22 cellular contexts compared by ENCODE assay signal in genomic region chrX:7689791-7690412, GRCh38.
DNase-seq lines count a peak whose midpoint lies in the region; ATAC-seq, FAIRE-seq and TF ChIP-seq lines count a peak whose summit lies in the region.
"Had no signal": no experiment of that assay in that cellular context is flagged by ENCODE, and none has a peak within 500 bp of the region (broad histone marks: within the 10 kb centered on the region; RNA-seq: fewer than 3 reads in every experiment).

No MANE protein-coding gene starts in this region.

- peaks cover 15 to 38% of the 10 kb centered on the region in 2 experiments for H3K4me1 Mint-ChIP-seq in H9
- no peaks in the 10 kb centered on the region for H3K4me1 Mint-ChIP-seq in activated T-cell treated with anti-CD3 and anti-CD28 coated beads, Interleukin-2, amount 50 U/mL, for 24 hours (ENCODE audit: low read depth)
- H3K4me1 Mint-ChIP-seq: activated CD4-positive, alpha-beta T cell treated with anti-CD3 and anti-CD28 coated beads, Interleukin-2, amount 10 ng/mL, durations not matched to agents 7 days and 5 days; natural killer cell had no signal

- no peaks in the 10 kb centered on the region; a peak in 1 of 5 replicates for H3K9me3 Mint-ChIP-seq in H9
- no peaks in the 10 kb centered on the region for H3K9me3 Mint-ChIP-seq in activated T-cell treated with anti-CD3 and anti-CD28 coated beads, Interleukin-2, amount 50 U/mL, for 24 hours
- H3K9me3 Mint-ChIP-seq: activated CD4-positive, alpha-beta T cell treated with anti-CD3 and anti-CD28 coated beads, Interleukin-2, amount 10 ng/mL, durations not matched to agents 7 days and 5 days had no signal

- H3K4me1 ChIP-seq in DND-41 (ENCODE audit: insufficient read depth, low read length) (peaks cover 22% of the 10 kb centered on the region), MM.1S (ENCODE audit: low read length) (no peaks in the 10 kb centered on the region), H9 (ENCODE audit: insufficient read depth, low read length) (no peaks in the 10 kb centered on the region; the same call in 1 of the 2 replicates)
- H3K4me1 ChIP-seq: adrenal gland, tibial artery had no signal

- H3K27me3 Mint-ChIP-seq in H9 (ENCODE audit: low read depth), result no peaks in the 10 kb centered on the region; the same call in 1 of the 2 replicates
- H3K27me3 Mint-ChIP-seq in activated T-cell treated with anti-CD3 and anti-CD28 coated beads, Interleukin-2, amount 50 U/mL, for 24 hours, result no peaks in the 10 kb centered on the region
- H3K27me3 Mint-ChIP-seq: activated CD4-positive, alpha-beta T cell treated with anti-CD3 and anti-CD28 coated beads, Interleukin-2, amount 10 ng/mL, durations not matched to agents 7 days and 5 days had no signal

- H3K27me3 ChIP-seq in DND-41 (ENCODE audit: insufficient read depth, low read length, poor library complexity), result no peaks in the 10 kb centered on the region
- H3K27me3 ChIP-seq in MM.1S (replicated peaks; ENCODE audit: insufficient read depth, low read length), result no peaks in the 10 kb centered on the region
- no peaks in the 10 kb centered on the region for H3K27me3 ChIP-seq in H9 (ENCODE audit: insufficient read depth, low read length)
- H3K27me3 ChIP-seq: adrenal gland, ovary, tibial artery had no signal

- H4K5ac ChIP-seq in H9 (ENCODE audit: insufficient read length, low read depth, low read length), result no peak overlapping the region

- no peaks in the 10 kb centered on the region for H3K9me3 ChIP-seq in DND-41 (ENCODE audit: insufficient read depth, low read length, severe bottlenecking)
- no peaks in the 10 kb centered on the region for H3K9me3 ChIP-seq in MM.1S (replicated peaks; ENCODE audit: insufficient read depth, low read length)
- no peaks in the 10 kb centered on the region for H3K9me3 ChIP-seq in H9 (ENCODE audit: control insufficient read depth, low read depth, low read length)
- H3K9me3 ChIP-seq: adrenal gland, ovary, tibial artery had no signal

- no peak for DNase-seq in DND-41
- peak; percentile 28 for DNase-seq in MM.1S
- peak; percentile 15 for DNase-seq in NCI-H526 treated with DMSO at 0.1 percent for 48 hours (lab: John Stamatoyannopoulos, UW)
- DNase-seq in H9, result no peak
- DNase-seq in NOMO-1 (lab: John Stamatoyannopoulos, UW; ENCODE audit: unreplicated experiment in 2 of 2), result no peak
- no peak for DNase-seq in activated T-cell treated with anti-CD3 and anti-CD28 coated beads, Interleukin-2, amount 50 U/mL, for 24 hours
- DNase-seq: activated CD4-positive, alpha-beta T cell treated with anti-CD3 and anti-CD28 coated beads, Interleukin-2, amount 10 ng/mL, durations not matched to agents 7 days and 5 days; activated CD8-positive, alpha-beta memory T cell treated with anti-CD3 and anti-CD28 coated beads, Interleukin-2, amount 50 U/mL, for 4 hours; activated gamma-delta T cell; adrenal gland; AML-193; caudate nucleus; H7; mesendoderm; natural killer cell; NCI-H2171; ovary; stimulated activated naive CD4-positive, alpha-beta T cell; tibial artery had no signal

- H3K4me3 ChIP-seq in DND-41 (ENCODE audit: low read depth in 1 of 2, low read length in 2 of 2), result no peak overlapping the region
- no peak overlapping the region for H3K4me3 ChIP-seq in MM.1S (ENCODE audit: low read length)
- H3K4me3 ChIP-seq: adrenal gland, ovary, tibial artery had no signal

- no peak overlapping the region for H2AFZ ChIP-seq in DND-41 (ENCODE audit: low read depth, low read length)
- no peak overlapping the region for H2AFZ ChIP-seq in MM.1S (ENCODE audit: low read length)
- no peak overlapping the region for H2AFZ ChIP-seq in H9 (ENCODE audit: low read length)

- no peak overlapping the region for H3K4ac ChIP-seq in H9 (ENCODE audit: low read depth, low read length)

- H2BK120ac ChIP-seq in H9 (ENCODE audit: low read depth, low read length, poor library complexity, severe bottlenecking), result no peak overlapping the region

- no peaks in the 10 kb centered on the region for H3K36me3 ChIP-seq in DND-41 (ENCODE audit: insufficient read depth, low read length)
- no peaks in the 10 kb centered on the region for H3K36me3 ChIP-seq in MM.1S (replicated peaks; ENCODE audit: insufficient read depth, low read length)
- H3K36me3 ChIP-seq: adrenal gland, ovary, tibial artery had no signal

- H3K79me2 ChIP-seq in DND-41 (ENCODE audit: insufficient read depth, low read length) (no peaks in the 10 kb centered on the region), MM.1S (ENCODE audit: low read length) (no peaks in the 10 kb centered on the region), H9 (ENCODE audit: insufficient read depth, low read length) (no peaks in the 10 kb centered on the region)

- H4K91ac ChIP-seq in H9 (ENCODE audit: insufficient read length, low read depth, low read length), result no peak overlapping the region

- H3K4me3 Mint-ChIP-seq in H9, result no peak overlapping the region
- H3K4me3 Mint-ChIP-seq in activated T-cell treated with anti-CD3 and anti-CD28 coated beads, Interleukin-2, amount 50 U/mL, for 24 hours, result no peak overlapping the region
- H3K4me3 Mint-ChIP-seq: activated CD4-positive, alpha-beta T cell treated with anti-CD3 and anti-CD28 coated beads, Interleukin-2, amount 10 ng/mL, durations not matched to agents 7 days and 5 days; natural killer cell had no signal

- no peak overlapping the region for H3K56ac ChIP-seq in H9 (ENCODE audit: insufficient read length, low read depth, low read length)

- peak overlapping the region; percentile 22; the same call in 1 of the 2 replicates for H3K4me2 ChIP-seq in DND-41 (ENCODE audit: insufficient read depth, low read length)
- no peak overlapping the region for H3K4me2 ChIP-seq in MM.1S (ENCODE audit: low read depth, low read length)
- no peak overlapping the region for H3K4me2 ChIP-seq in H9 (ENCODE audit: insufficient read depth, insufficient read length, low read length)

- no peak overlapping the region for H3K9ac ChIP-seq in DND-41 (ENCODE audit: low read depth, low read length)
- no peak overlapping the region for H3K9ac ChIP-seq in MM.1S (ENCODE audit: low read length)
- no peak overlapping the region for H3K9ac ChIP-seq in H9 (ENCODE audit: extremely low read depth, insufficient read length, low read length)

- peak; percentile 78 for FAIRE-seq in colon (lab: Jason Lieb, UNC)

- TF ChIP-seq CTCF in DND-41 (IDR thresholded peaks at IDR 0.05; ENCODE audit: borderline replicate concordance, extremely low read depth, low read length, poor library complexity, severe bottlenecking) (no peak), MM.1S (IDR thresholded peaks at IDR 0.05; ENCODE audit: low read length) (no peak), H9 (conservative IDR thresholded peaks at IDR 0.05) (no peak)

- H3K18ac ChIP-seq in H9 (ENCODE audit: insufficient read length, low read depth, low read length), result no peak overlapping the region

- no peak overlapping the region for H3K23ac ChIP-seq in H9 (ENCODE audit: insufficient read length, low read depth, low read length)

- H3T11ph ChIP-seq in H9 (ENCODE audit: low read length), result no peak overlapping the region

- H4K8ac ChIP-seq in H9 (replicated peaks; ENCODE audit: insufficient read length, low read depth, low read length), result no peak overlapping the region

- H3K27ac ChIP-seq in DND-41 (ENCODE audit: low read length), result no peak overlapping the region; the same call in 1 of the 2 replicates
- H3K27ac ChIP-seq in MM.1S (ENCODE audit: low read length), result no peak overlapping the region; the same call in 1 of the 2 replicates
- no peak overlapping the region for H3K27ac ChIP-seq in H9 (ENCODE audit: insufficient read length, low read depth, low read length)
- H3K27ac ChIP-seq: adrenal gland, ovary, tibial artery had no signal

- H2AK5ac ChIP-seq in H9 (ENCODE audit: insufficient read length, low read length), result no peak overlapping the region

- WGBS in H9 (ENCODE audit: extremely low coverage, insufficient read length, low lambda C conversion rate), result no CpG with 5 or more reads among the region's 4 CpGs

- H3K79me1 ChIP-seq in H9 (ENCODE audit: insufficient read depth, low read depth, low read length, poor library complexity, severe bottlenecking), result no peaks in the 10 kb centered on the region

- H4K20me1 ChIP-seq in DND-41 (ENCODE audit: insufficient read depth, low read length) (no peaks in the 10 kb centered on the region), MM.1S (ENCODE audit: insufficient read depth, low read length) (no peaks in the 10 kb centered on the region), H9 (ENCODE audit: control insufficient read depth, insufficient read depth, insufficient read length) (no peaks in the 10 kb centered on the region)

- H2BK15ac ChIP-seq in H9 (ENCODE audit: low read depth, low read length), result no peak overlapping the region

- no peak overlapping the region for H2BK12ac ChIP-seq in H9 (ENCODE audit: insufficient read length, low read depth, low read length)

- no peak overlapping the region for H2BK5ac ChIP-seq in H9 (ENCODE audit: insufficient read length, low read length)

- no peak overlapping the region for H2BK20ac ChIP-seq in H9 (ENCODE audit: low read depth, low read length, poor library complexity, severe bottlenecking)

- no peak overlapping the region for H3K14ac ChIP-seq in H9 (ENCODE audit: insufficient read depth, low read length)

- no peaks in the 10 kb centered on the region for H3F3A ChIP-seq in MM.1S (ENCODE audit: insufficient read depth, low read length)

- H3K9me2 ChIP-seq in MM.1S (replicated peaks; ENCODE audit: insufficient read depth, low read length), result no peaks in the 10 kb centered on the region

- no peaks in the 10 kb centered on the region for H3K36me3 Mint-ChIP-seq in H9 (ENCODE audit: insufficient read depth in 1 of 3, low read depth in 3 of 3)
- H3K36me3 Mint-ChIP-seq in activated T-cell treated with anti-CD3 and anti-CD28 coated beads, Interleukin-2, amount 50 U/mL, for 24 hours (ENCODE audit: low read depth), result no peaks in the 10 kb centered on the region
- H3K36me3 Mint-ChIP-seq: natural killer cell had no signal

- H3K23me2 ChIP-seq in H9 (ENCODE audit: insufficient read length, low read depth, low read length, poor library complexity, severe bottlenecking), result no peaks in the 10 kb centered on the region

- no peak overlapping the region for H3K27ac Mint-ChIP-seq in H9
- H3K27ac Mint-ChIP-seq in activated T-cell treated with anti-CD3 and anti-CD28 coated beads, Interleukin-2, amount 50 U/mL, for 24 hours, result no peak overlapping the region
- H3K27ac Mint-ChIP-seq: activated CD4-positive, alpha-beta T cell treated with anti-CD3 and anti-CD28 coated beads, Interleukin-2, amount 10 ng/mL, durations not matched to agents 7 days and 5 days; natural killer cell had no signal

- ATAC-seq in DND-41 (ENCODE audit: insufficient read depth, low read depth), result peak; percentile 14; the same call in 1 of the 3 replicates
- ATAC-seq: natural killer cell, Right ventricle myocardium inferior, sciatic nerve had no signal

Comparison
In these comparisons a context has a peak if more than half of its experiments do, and no peak if none do; other contexts are left out.
1. DNase-seq: peak in MM.1S (single experiment) and NCI-H526 treated with DMSO at 0.1 percent for 48 hours (single experiment); none in DND-41 (single experiment), H9 (single experiment), NOMO-1 (0 of 2) and activated T-cell treated with anti-CD3 and anti-CD28 coated beads, Interleukin-2, amount 50 U/mL, for 24 hours (single experiment).